ENCODE assay signal across 8 cellular contexts in the genomic region with DNA sequence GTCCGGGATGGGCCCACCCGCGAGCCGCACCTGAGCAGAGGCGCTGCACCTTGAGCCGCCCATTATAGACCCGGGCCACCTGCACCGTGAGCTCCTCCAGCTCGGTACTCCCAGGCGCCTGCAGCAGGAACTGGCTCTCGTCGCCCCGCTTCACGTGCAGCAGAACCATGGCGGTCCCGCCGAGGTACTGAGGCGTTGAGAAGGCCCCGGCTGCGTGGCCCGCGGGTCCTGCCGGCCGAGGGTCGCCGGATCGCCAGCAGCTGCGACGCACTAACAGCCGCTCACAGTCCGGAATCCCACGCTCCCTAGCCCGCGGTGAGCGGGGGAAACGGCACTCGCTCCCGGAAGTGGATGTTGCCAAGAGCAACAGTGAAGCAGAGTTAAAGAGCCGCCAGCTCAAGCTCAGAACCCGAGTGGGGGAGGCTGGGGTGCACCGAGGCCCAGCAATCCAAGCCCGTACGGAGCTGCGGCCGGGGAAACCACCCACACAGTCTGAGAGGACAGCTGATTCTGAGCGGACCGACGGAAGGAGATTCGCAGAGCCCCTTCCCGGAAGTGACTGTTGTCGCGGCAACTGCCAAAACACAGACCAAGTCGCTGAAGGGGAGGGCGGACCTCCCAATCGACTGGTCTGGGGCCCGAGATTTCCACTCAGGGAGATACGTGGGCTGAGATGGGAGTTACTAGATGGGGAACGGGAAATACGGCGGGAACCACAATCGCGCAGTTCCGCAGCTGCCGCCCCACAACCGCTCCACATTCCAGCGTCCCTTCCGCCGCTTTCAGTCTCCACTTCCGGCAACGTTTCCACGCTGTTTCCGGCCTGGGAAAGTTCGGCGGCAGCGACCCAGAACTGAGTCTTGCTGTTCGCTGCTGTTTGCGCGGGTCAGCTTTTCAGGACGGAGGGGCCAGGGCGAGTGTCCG. TPM values are rescaled to one million over a fixed set of nuclear protein-coding genes. Genes with fewer than 3 reads are reported as not detected.
DNase-seq lines count a peak whose midpoint lies in the region; ATAC-seq lines count a peak whose summit lies in the region.

A gene with protein sequence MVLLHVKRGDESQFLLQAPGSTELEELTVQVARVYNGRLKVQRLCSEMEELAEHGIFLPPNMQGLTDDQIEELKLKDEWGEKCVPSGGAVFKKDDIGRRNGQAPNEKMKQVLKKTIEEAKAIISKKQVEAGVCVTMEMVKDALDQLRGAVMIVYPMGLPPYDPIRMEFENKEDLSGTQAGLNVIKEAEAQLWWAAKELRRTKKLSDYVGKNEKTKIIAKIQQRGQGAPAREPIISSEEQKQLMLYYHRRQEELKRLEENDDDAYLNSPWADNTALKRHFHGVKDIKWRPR (minus strand): TSS at position 303 of the 924 bp plus-strand sequence. CDS start 134 bp downstream, at position 169.

- no peaks in the 10 kb centered on the region for H3K9me3 Mint-ChIP-seq in CD8-positive, alpha-beta memory T cell
- no peaks in the 10 kb centered on the region for H3K9me3 Mint-ChIP-seq in effector memory CD8-positive, alpha-beta T cell
- H3K9me3 Mint-ChIP-seq in memory B cell: no peaks in the 10 kb centered on the region

- H3K9me3 ChIP-seq in CD8-positive, alpha-beta memory T cell (ENCODE audit: low read length): no peaks in the 10 kb centered on the region

- peaks cover 14 to 29% (median 22%) of the 10 kb centered on the region in 3 donors for H3K4me1 Mint-ChIP-seq in CD8-positive, alpha-beta memory T cell
- peaks cover 11 to 14% of the 10 kb centered on the region in 2 donors for H3K4me1 Mint-ChIP-seq in effector memory CD8-positive, alpha-beta T cell (ENCODE audit: low read depth in 2 of 2)
- H3K4me1 Mint-ChIP-seq in memory B cell: peaks cover 5% of the 10 kb centered on the region

- POLR2A ChIA-PET in CD8-positive, alpha-beta memory T cell (lab: Charles Lee): interaction anchor here (0.7 to 1.6 kb wide), 8 partner anchors 11 to 334 kb away, joined by 3 to 6 read pairs (median 5); partner anchors contain the start of genes EVA1C, MIS18A, PAXBP1 and URB1

- H3K27me3 Mint-ChIP-seq in CD8-positive, alpha-beta memory T cell: peaks cover 0 to 3% of the 10 kb centered on the region in 2 donors
- H3K27me3 Mint-ChIP-seq in effector memory CD8-positive, alpha-beta T cell: no peaks in the 10 kb centered on the region
- peaks cover 3% of the 10 kb centered on the region for H3K27me3 Mint-ChIP-seq in memory B cell

- peaks cover 13% of the 10 kb centered on the region for H3K4me1 ChIP-seq in CD8-positive, alpha-beta memory T cell (ENCODE audit: insufficient read depth, low read length)

- CTCF ChIA-PET in CD8-positive, alpha-beta memory T cell (lab: Charles Lee): interaction anchor here (0.9 to 2.5 kb wide), 9 partner anchors 11 to 211 kb away, joined by 3 to 23 read pairs (median 5); partner anchors contain the start of genes PAXBP1 and SYNJ1

- peak within 1 kb of the TSS; percentile 95 to 99 (median 97) for H3K4me3 Mint-ChIP-seq in CD8-positive, alpha-beta memory T cell
- H3K4me3 Mint-ChIP-seq in effector memory CD8-positive, alpha-beta T cell: peak within 1 kb of the TSS; percentile 90 to 96
- H3K4me3 Mint-ChIP-seq in memory B cell: peak within 1 kb of the TSS; percentile 90

- peaks cover 0 to 32% (median 13%) of the 10 kb centered on the region in 3 donors for H3K36me3 Mint-ChIP-seq in CD8-positive, alpha-beta memory T cell
- H3K36me3 Mint-ChIP-seq in effector memory CD8-positive, alpha-beta T cell (ENCODE audit: insufficient read depth): peaks cover 41% of the 10 kb centered on the region
- peaks cover 10% of the 10 kb centered on the region for H3K36me3 Mint-ChIP-seq in memory B cell

- H3K27ac Mint-ChIP-seq in CD8-positive, alpha-beta memory T cell: peak within 1 kb of the TSS; percentile 97 to 99 (median 99)
- peak within 1 kb of the TSS; percentile 98 to 99 for H3K27ac Mint-ChIP-seq in effector memory CD8-positive, alpha-beta T cell
- H3K27ac Mint-ChIP-seq in memory B cell: peak within 1 kb of the TSS; percentile 97

- no peaks in the 10 kb centered on the region for H3K27me3 ChIP-seq in CD8-positive, alpha-beta memory T cell (ENCODE audit: insufficient read depth, low read length, poor library complexity, severe bottlenecking)

- DNase-seq in CD8-positive, alpha-beta memory T cell: peak; percentile 79 to 94 (median 90)
- DNase-seq in HS-27A (ENCODE audit: low read depth) (peak; percentile 92), NOMO-1 (lab: John Stamatoyannopoulos, UW; ENCODE audit: unreplicated experiment in 2 of 2) (peak; percentile 90 to 92), memory B cell (ENCODE audit: low spot score in 2 of 2) (peak; percentile 88)
- peak; percentile 63 to 73 for DNase-seq in activated CD8-positive, alpha-beta memory T cell treated with anti-CD3 and anti-CD28 coated beads for 4 hours (ENCODE audit: low read depth in 2 of 2)
- DNase-seq in effector memory CD8-positive, alpha-beta T cell: peak; percentile 89 to 91 (median 89)
- DNase-seq in stimulated activated CD8-positive, alpha-beta memory T cell treated with anti-CD3 and anti-CD28 coated beads, Interleukin-12 subunit alpha, Interleukin-12 subunit beta, amount 100 ng/mL, for 24 hours (ENCODE audit: extremely low read depth): peak; percentile 73

- peak; percentile 96 for ATAC-seq in GM19467 (IDR thresholded peaks at IDR 0.05; ENCODE audit: unreplicated experiment)
- ATAC-seq in effector memory CD8-positive, alpha-beta T cell (replicated peaks): peak; percentile 90
- peak; percentile 90 for ATAC-seq in memory B cell (ENCODE audit: low read depth)

- peak within 1 kb of the TSS; percentile 97 for H3K4me3 ChIP-seq in CD8-positive, alpha-beta memory T cell (ENCODE audit: low read length)

- H3K27ac ChIP-seq in CD8-positive, alpha-beta memory T cell (ENCODE audit: low read depth, low read length): peak within 1 kb of the TSS; percentile 97

- H3K36me3 ChIP-seq in CD8-positive, alpha-beta memory T cell (ENCODE audit: insufficient read depth, low read length): no peaks in the 10 kb centered on the region

RNA-seq across cellular contexts. Expression of the gene that starts here (rescaled TPM):
- 10 to 100 TPM; 49.4 to 51.9 TPM for total RNA-seq in CD8-positive, alpha-beta memory T cell
- 62.8 TPM for polyA plus RNA-seq in CD8-positive, alpha-beta memory T cell

Comparison
In these comparisons a context has a peak if more than half of its experiments do, and no peak if none do; other contexts are left out.
1. Peak in every context shown above with its lines: DNase-seq, ATAC-seq, H3K4me3 ChIP-seq and H3K27ac ChIP-seq.